13 cellular contexts compared by ENCODE assay signal in the genomic region with DNA sequence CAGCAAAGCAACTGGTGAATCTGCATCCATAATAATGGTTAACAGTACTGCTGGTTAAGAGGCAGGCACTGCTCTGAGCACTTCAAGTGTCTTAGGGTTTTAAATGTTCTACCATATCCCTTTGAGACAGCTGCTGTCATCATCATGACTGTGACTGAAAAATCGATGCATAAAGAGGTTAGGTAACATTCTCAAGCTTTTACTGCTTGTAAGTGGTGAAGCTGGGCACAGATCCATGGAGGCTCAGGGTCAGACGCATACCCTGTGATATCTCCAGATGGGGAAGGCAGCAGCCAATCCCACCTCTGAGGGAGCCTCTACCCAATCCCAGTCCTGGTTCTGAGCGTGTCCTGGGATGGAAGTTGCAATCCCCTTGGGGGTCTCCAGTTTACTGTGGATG.
"Had no signal": no experiment of that assay in that cellular context is flagged by ENCODE, and none has a peak within 500 bp of the region (broad histone marks: within the 10 kb centered on the region; RNA-seq: fewer than 3 reads in every experiment).

No MANE protein-coding gene starts in this region.

- H3K27ac ChIP-seq: lower lobe of right lung, suprapubic skin had no signal

- ATAC-seq: esophagus mucosa; lower lobe of right lung; naive thymus-derived CD4-positive, alpha-beta T cell; stimulated activated naive B cell treated with anti-CD40 and anti-IgM and Interleukin-4, amounts not matched to agents 10 μg/mL and 1 μg/mL and 100 μg/mL, for 72 hours had no signal

- DNase-seq: activated CD4-positive, alpha-beta T cell treated with anti-CD3 and anti-CD28 coated beads, Interleukin-2, amount 50 U/mL, for 4 hours; activated CD4-positive, CD25-positive, alpha-beta regulatory T cell treated with anti-CD3 and anti-CD28 coated beads, Interleukin-2, amount 50 U/mL, for 72 hours; activated naive CD4-positive, alpha-beta T cell treated with anti-CD3 and anti-CD28 coated beads, Interleukin-2, amount 50 U/mL, for 16 hours; activated T-cell treated with anti-CD3 and anti-CD28 coated beads, Interleukin-2, amount 50 U/mL, for 1 hour; amygdala; lower lobe of right lung; midbrain; naive thymus-derived CD4-positive, alpha-beta T cell; posterior cingulate gyrus; stimulated activated CD4-positive, alpha-beta T cell treated with anti-CD3 and anti-CD28 coated beads, Interleukin-2, amount 100 ng/mL, for 24 hours; stimulated activated naive B cell treated with anti-CD40 and anti-IgM and Interleukin-4, amounts not matched to agents 10 μg/mL and 1 μg/mL and 100 μg/mL, for 72 hours had no signal
